ENCODE assay signal across 8 cellular contexts in genomic region chr14:104814701-104815100, GRCh38. TPM values are rescaled to one million over a fixed set of nuclear protein-coding genes. Genes with fewer than 3 reads are reported as not detected.
DNase-seq lines count a peak whose midpoint lies in the region; ATAC-seq and TF ChIP-seq lines count a peak whose summit lies in the region.
"Not testable (repeated sequence)": the region's sequence is repeated elsewhere in the genome, so short reads cannot be mapped to it uniquely, and the experiment has no call there.

No MANE protein-coding gene starts in this region.

- intact Hi-C loops in left ventricle myocardium inferior (cut with micrococcal nuclease) = not testable (repeated sequence)

- not testable (repeated sequence) for H3K27me3 Mint-ChIP-seq in activated naive CD4-positive, alpha-beta T cell treated with anti-CD3 and anti-CD28 coated beads, Interleukin-2, amount 10 ng/mL, durations not matched to agents 7 days and 5 days; natural killer cell treated with Interleukin-12 subunit alpha and Interleukin-12 subunit beta and Interleukin-15 and Interleukin-18, amount 100 ng/mL, for 72 hours; stimulated activated naive CD8-positive, alpha-beta T cell treated with anti-CD3 and anti-CD28 coated beads, Interleukin-15, Interleukin-2, amounts not matched to agents 100 ng/mL and 50 ng/mL, for 24 hours

- H3K4me1 ChIP-seq in duodenal mucosa (ENCODE audit: control insufficient read depth in 1 of 2, insufficient read depth in 2 of 2, low read length in 2 of 2) = peaks cover 14 to 17% of the 10 kb centered on the region in 2 donors
- H3K4me1 ChIP-seq in left ventricle myocardium inferior = peaks cover 35% of the 10 kb centered on the region

- H3F3A ChIP-seq in SU-DHL-6 (ENCODE audit: insufficient read depth) = not testable (repeated sequence)

- H3K27me3 ChIP-seq in BJ (ENCODE audit: control insufficient read depth, insufficient read depth, low read length); HL-60 (ENCODE audit: insufficient read depth, poor library complexity, severe bottlenecking); SU-DHL-6 (ENCODE audit: low read length); duodenal mucosa (ENCODE audit: control insufficient read depth in 1 of 2, insufficient read depth in 2 of 2, low read length in 2 of 2); left ventricle myocardium inferior (ENCODE audit: low read depth): not testable (repeated sequence)

- H3K9me2 ChIP-seq in SU-DHL-6 (replicated peaks; ENCODE audit: insufficient read depth, low read length) = not testable (repeated sequence)

- CTCF ChIA-PET in BJ (lab: Yijun Ruan, JAX); activated naive CD4-positive, alpha-beta T cell treated with anti-CD3 and anti-CD28 coated beads, Interleukin-2, amount 10 ng/mL, durations not matched to agents 7 days and 5 days (lab: Charles Lee): not testable (repeated sequence)

- H3K4me3 ChIP-seq in BJ (ENCODE audit: low read depth, low read length) (peak overlapping the region; percentile 63), HL-60 (replicated peaks; ENCODE audit: insufficient read depth, low read length) (peak overlapping the region; percentile 83), SU-DHL-6 (ENCODE audit: insufficient read depth, low read length, poor library complexity, severe bottlenecking) (peak overlapping the region; percentile 64), duodenal mucosa (ENCODE audit: low read depth in 1 of 2, low read length in 2 of 2) (peak overlapping the region; percentile 85 to 90), left ventricle myocardium inferior (peak overlapping the region; percentile 98)

- H3K27ac Mint-ChIP-seq in activated naive CD4-positive, alpha-beta T cell treated with anti-CD3 and anti-CD28 coated beads, Interleukin-2, amount 10 ng/mL, durations not matched to agents 7 days and 5 days = peak overlapping the region; percentile 82
- H3K27ac Mint-ChIP-seq in natural killer cell treated with Interleukin-12 subunit alpha and Interleukin-12 subunit beta and Interleukin-15 and Interleukin-18, amount 100 ng/mL, for 72 hours = peak overlapping the region; percentile 53 to 81
- peak overlapping the region; percentile 85 for H3K27ac Mint-ChIP-seq in stimulated activated naive CD8-positive, alpha-beta T cell treated with anti-CD3 and anti-CD28 coated beads, Interleukin-15, Interleukin-2, amounts not matched to agents 100 ng/mL and 50 ng/mL, for 24 hours

- not testable (repeated sequence) for DNase-seq in BJ (ENCODE audit: low read depth); HL-60 (ENCODE audit: low read depth in 1 of 2, low spot score in 1 of 2); activated naive CD4-positive, alpha-beta T cell treated with anti-CD3 and anti-CD28 coated beads, Interleukin-2, amount 10 ng/mL, durations not matched to agents 7 days and 5 days; left ventricle myocardium inferior; natural killer cell treated with Interleukin-12 subunit alpha and Interleukin-12 subunit beta and Interleukin-15 and Interleukin-18, amount 100 ng/mL, for 72 hours (ENCODE audit: low spot score)

- not testable (repeated sequence) for TF ChIP-seq CTCF in BJ (IDR thresholded peaks at IDR 0.05; ENCODE audit: insufficient read depth, low read depth, low read length); HL-60 (IDR thresholded peaks at IDR 0.05; ENCODE audit: insufficient read depth, low read length); SU-DHL-6 (IDR thresholded peaks at IDR 0.05; ENCODE audit: insufficient read depth, low read length, poor library complexity, severe bottlenecking); left ventricle myocardium inferior (IDR thresholded peaks at IDR 0.05; ENCODE audit: borderline replicate concordance)

- H4K20me1 ChIP-seq in SU-DHL-6 (ENCODE audit: low read depth, low read length) = not testable (repeated sequence)

- peak overlapping the region; percentile 87 for H3K4me3 Mint-ChIP-seq in activated naive CD4-positive, alpha-beta T cell treated with anti-CD3 and anti-CD28 coated beads, Interleukin-2, amount 10 ng/mL, durations not matched to agents 7 days and 5 days
- H3K4me3 Mint-ChIP-seq in natural killer cell treated with Interleukin-12 subunit alpha and Interleukin-12 subunit beta and Interleukin-15 and Interleukin-18, amount 100 ng/mL, for 72 hours = peak overlapping the region; percentile 91
- peak overlapping the region; percentile 93 for H3K4me3 Mint-ChIP-seq in stimulated activated naive CD8-positive, alpha-beta T cell treated with anti-CD3 and anti-CD28 coated beads, Interleukin-15, Interleukin-2, amounts not matched to agents 100 ng/mL and 50 ng/mL, for 24 hours

- POLR2A ChIA-PET in BJ (lab: Charles Lee) = not testable (repeated sequence)

- H3K4me2 ChIP-seq in SU-DHL-6 (ENCODE audit: low read depth, low read length, poor library complexity, severe bottlenecking) = peak overlapping the region; percentile 55

- H3K9ac ChIP-seq in SU-DHL-6 (ENCODE audit: low read length) = peak overlapping the region; percentile 86
- not testable (repeated sequence) for H3K9ac ChIP-seq in duodenal mucosa (ENCODE audit: low read depth in 1 of 2, low read length in 2 of 2)

- not testable (repeated sequence) for H3K9me3 Mint-ChIP-seq in activated naive CD4-positive, alpha-beta T cell treated with anti-CD3 and anti-CD28 coated beads, Interleukin-2, amount 10 ng/mL, durations not matched to agents 7 days and 5 days; natural killer cell treated with Interleukin-12 subunit alpha and Interleukin-12 subunit beta and Interleukin-15 and Interleukin-18, amount 100 ng/mL, for 72 hours; stimulated activated naive CD8-positive, alpha-beta T cell treated with anti-CD3 and anti-CD28 coated beads, Interleukin-15, Interleukin-2, amounts not matched to agents 100 ng/mL and 50 ng/mL, for 24 hours

- H3K79me2 ChIP-seq in SU-DHL-6 (ENCODE audit: insufficient read depth, low read length) = not testable (repeated sequence)

- not testable (repeated sequence) for H2AFZ ChIP-seq in SU-DHL-6 (ENCODE audit: low read depth, low read length, severe bottlenecking)

- H3K27ac ChIP-seq in HL-60 (replicated peaks) = peak overlapping the region; percentile 85
- not testable (repeated sequence) for H3K27ac ChIP-seq in SU-DHL-6 (ENCODE audit: low read depth, low read length); duodenal mucosa (ENCODE audit: low read depth, low read length)
- H3K27ac ChIP-seq in left ventricle myocardium inferior (replicated peaks) = peak overlapping the region; percentile 99

- not testable (repeated sequence) for H3K36me3 Mint-ChIP-seq in activated naive CD4-positive, alpha-beta T cell treated with anti-CD3 and anti-CD28 coated beads, Interleukin-2, amount 10 ng/mL, durations not matched to agents 7 days and 5 days; natural killer cell treated with Interleukin-12 subunit alpha and Interleukin-12 subunit beta and Interleukin-15 and Interleukin-18, amount 100 ng/mL, for 72 hours
- peaks cover 21% of the 10 kb centered on the region for H3K36me3 Mint-ChIP-seq in stimulated activated naive CD8-positive, alpha-beta T cell treated with anti-CD3 and anti-CD28 coated beads, Interleukin-15, Interleukin-2, amounts not matched to agents 100 ng/mL and 50 ng/mL, for 24 hours (ENCODE audit: low read depth)

- ATAC-seq in natural killer cell treated with Interleukin-12 subunit alpha and Interleukin-12 subunit beta and Interleukin-15 and Interleukin-18, amount 100 ng/mL, for 72 hours = not testable (repeated sequence)

- H3K36me3 ChIP-seq in BJ (ENCODE audit: control insufficient read depth, insufficient read depth, low read length); SU-DHL-6 (ENCODE audit: low read length); duodenal mucosa (ENCODE audit: control insufficient read depth in 1 of 2, insufficient read depth in 2 of 2, low read length in 2 of 2); left ventricle myocardium inferior: not testable (repeated sequence)

- H3K9me3 ChIP-seq in SU-DHL-6 (ENCODE audit: insufficient read depth, low read length); duodenal mucosa (ENCODE audit: control insufficient read depth in 1 of 2, low read length in 2 of 2); left ventricle myocardium inferior (replicated peaks): not testable (repeated sequence)

- H3K4me1 Mint-ChIP-seq in activated naive CD4-positive, alpha-beta T cell treated with anti-CD3 and anti-CD28 coated beads, Interleukin-2, amount 10 ng/mL, durations not matched to agents 7 days and 5 days = peaks cover 17% of the 10 kb centered on the region
- peaks cover 4 to 17% of the 10 kb centered on the region in 2 donors for H3K4me1 Mint-ChIP-seq in natural killer cell treated with Interleukin-12 subunit alpha and Interleukin-12 subunit beta and Interleukin-15 and Interleukin-18, amount 100 ng/mL, for 72 hours (ENCODE audit: low read depth in 2 of 2)
- peaks cover 20% of the 10 kb centered on the region for H3K4me1 Mint-ChIP-seq in stimulated activated naive CD8-positive, alpha-beta T cell treated with anti-CD3 and anti-CD28 coated beads, Interleukin-15, Interleukin-2, amounts not matched to agents 100 ng/mL and 50 ng/mL, for 24 hours (ENCODE audit: low read depth)

RNA-seq across cellular contexts. Expression of gene ZBTB42, which starts 13.8 kb away (rescaled TPM):
- polyA plus RNA-seq in BJ (2011; rRNA removed) = 1.9 and 2.7 TPM in 2 replicates
- polyA minus RNA-seq in BJ (2011; rRNA and poly(A)+ RNA removed) = 2.0 and 3.7 TPM in 2 replicates
- total RNA-seq in left ventricle myocardium inferior = 5.7 TPM
- 1 to 10 TPM; 1.3 to 3.0 TPM for total RNA-seq in natural killer cell treated with Interleukin-12 subunit alpha and Interleukin-12 subunit beta and Interleukin-15 and Interleukin-18, amount 100 ng/mL, for 72 hours

RNA-seq across cellular contexts. Expression of gene AKT1, which starts 19.2 kb away (rescaled TPM):
- 152 and 226 TPM in 2 replicates for polyA plus RNA-seq in BJ (2011; rRNA removed)
- 161 and 254 TPM in 2 replicates for polyA minus RNA-seq in BJ (2011; rRNA and poly(A)+ RNA removed)
- 144 TPM for total RNA-seq in left ventricle myocardium inferior
- total RNA-seq in natural killer cell treated with Interleukin-12 subunit alpha and Interleukin-12 subunit beta and Interleukin-15 and Interleukin-18, amount 100 ng/mL, for 72 hours = 100 to 1,000 TPM; 128 to 229 TPM

RNA-seq across cellular contexts. Expression of gene CEP170B, which starts 50.4 kb away (rescaled TPM):
- 5.4 and 8.0 TPM in 2 replicates for polyA plus RNA-seq in BJ (2011; rRNA removed)
- 4.3 and 5.4 TPM in 2 replicates for polyA minus RNA-seq in BJ (2011; rRNA and poly(A)+ RNA removed)
- 11.7 TPM for total RNA-seq in left ventricle myocardium inferior
- 1 to 10 TPM; 3.4 to 3.8 TPM for total RNA-seq in natural killer cell treated with Interleukin-12 subunit alpha and Interleukin-12 subunit beta and Interleukin-15 and Interleukin-18, amount 100 ng/mL, for 72 hours
